Comparison of ENCODE assay signal across 23 cellular contexts in genomic region chr17:57806083-57806830, GRCh38. TPM values are rescaled to one million over a fixed set of nuclear protein-coding genes. Genes with fewer than 3 reads are reported as not detected.
DNase-seq lines count a peak whose midpoint lies in the region; TF ChIP-seq lines count a peak whose summit lies in the region.
"Had no signal": no experiment of that assay in that cellular context is flagged by ENCODE, and none has a peak within 500 bp of the region (broad histone marks: within the 10 kb centered on the region; RNA-seq: fewer than 3 reads in every experiment).

No MANE protein-coding gene starts in this region.

- H4K8ac ChIP-seq in mesenchymal stem cell (ENCODE audit: low read length), result no peak overlapping the region

- H3K9me3 Mint-ChIP-seq in type B pancreatic cell, result peaks cover 8% of the 10 kb centered on the region
- H3K9me3 Mint-ChIP-seq: activated CD4-positive, alpha-beta T cell treated with anti-CD3 and anti-CD28 coated beads, Interleukin-2, amount 10 ng/mL, durations not matched to agents 24 days and 14 days; natural killer cell treated with Interleukin-12 subunit alpha and Interleukin-12 subunit beta and Interleukin-15 and Interleukin-18, amount 100 ng/mL, for 72 hours; T-helper 2 cell treated with Interferon-gamma antibody and Interleukin-4, amounts not matched to agents 5 μg/mL and 100 μg/mL, for 36 hours had no signal

- H3K4me1 Mint-ChIP-seq in type B pancreatic cell (ENCODE audit: unreplicated experiment), result peaks cover 37% of the 10 kb centered on the region
- H3K4me1 Mint-ChIP-seq: activated CD4-positive, alpha-beta T cell treated with anti-CD3 and anti-CD28 coated beads, Interleukin-2, amount 10 ng/mL, durations not matched to agents 24 days and 14 days had no signal

- H3K27me3 ChIP-seq in WERI-Rb-1 (ENCODE audit: insufficient read depth, low read depth, severe bottlenecking), result no peaks in the 10 kb centered on the region
- H3K27me3 ChIP-seq in mesenchymal stem cell (ENCODE audit: control insufficient read depth in 1 of 2, insufficient read depth in 1 of 2, low read length in 2 of 2), result peaks cover 30 to 76% of the 10 kb centered on the region in 2 experiments
- no peaks in the 10 kb centered on the region for H3K27me3 ChIP-seq in sigmoid colon
- H3K27me3 ChIP-seq: MG63, tibial nerve had no signal

- H3K4me2 ChIP-seq in mesenchymal stem cell (ENCODE audit: low read length, poor library complexity, severe bottlenecking), result no peak overlapping the region

- peak in 2 of 3 experiments; percentile 48 to 79 for DNase-seq in NCI-H1417 (lab: John Stamatoyannopoulos, UW)
- peak; percentile 90 for DNase-seq in NCI-H2171 treated with DMSO at 0.1 percent for 48 hours (lab: John Stamatoyannopoulos, UW)
- peak; percentile 77 for DNase-seq in WERI-Rb-1
- DNase-seq in type B pancreatic cell (ENCODE audit: extremely low spot score, unreplicated experiment), result no peak
- DNase-seq in cerebellar cortex (ENCODE audit: low spot score), result no peak
- no peak for DNase-seq in mesenchymal stem cell
- no peak for DNase-seq in sigmoid colon
- DNase-seq: activated CD4-positive, alpha-beta T cell treated with anti-CD3 and anti-CD28 coated beads, Interleukin-2, amount 10 ng/mL, durations not matched to agents 24 days and 14 days; activated naive CD4-positive, alpha-beta T cell treated with anti-CD3 and anti-CD28 coated beads, Interleukin-2, amount 10 ng/mL, durations not matched to agents 7 days and 5 days; activated T-cell treated with anti-CD3 and anti-CD28 coated beads, Interleukin-2, amount 50 U/mL, for 48 hours; amygdala; CD4-positive, alpha-beta memory T cell; kidney; MG63; NCI-H2029 treated with DMSO at 0.1 percent for 48 hours; NCI-H510A treated with DMSO at 0.1 percent for 48 hours; posterior cingulate gyrus; stimulated activated CD8-positive, alpha-beta memory T cell treated with anti-CD3 and anti-CD28 coated beads, Interleukin-4, amount 100 ng/mL, for 48 hours had no signal

- no peak overlapping the region for H3K23ac ChIP-seq in mesenchymal stem cell (ENCODE audit: low read length in 2 of 2)

- H3K36me3 ChIP-seq in WERI-Rb-1, result no peaks in the 10 kb centered on the region
- H3K36me3 ChIP-seq in mesenchymal stem cell (ENCODE audit: control insufficient read depth in 1 of 2, insufficient read depth in 2 of 2, low read depth in 1 of 2, low read length in 2 of 2), result no peaks in the 10 kb centered on the region
- no peaks in the 10 kb centered on the region for H3K36me3 ChIP-seq in sigmoid colon
- H3K36me3 ChIP-seq: MG63, tibial nerve had no signal

- no peak overlapping the region for H4K91ac ChIP-seq in mesenchymal stem cell (ENCODE audit: low read length)

- no peak overlapping the region for H3K18ac ChIP-seq in mesenchymal stem cell (ENCODE audit: low read depth in 1 of 2, low read length in 2 of 2)

- peaks cover 39% of the 10 kb centered on the region for H3K27me3 Mint-ChIP-seq in type B pancreatic cell

- no peak for TF ChIP-seq EP300 in sigmoid colon (IDR thresholded peaks at IDR 0.05)

- no peak overlapping the region for H3K27ac Mint-ChIP-seq in type B pancreatic cell
- H3K27ac Mint-ChIP-seq: activated CD4-positive, alpha-beta T cell treated with anti-CD3 and anti-CD28 coated beads, Interleukin-2, amount 10 ng/mL, durations not matched to agents 24 days and 14 days; activated naive CD4-positive, alpha-beta T cell treated with anti-CD3 and anti-CD28 coated beads, Interleukin-2, amount 10 ng/mL, durations not matched to agents 7 days and 5 days; natural killer cell treated with Interleukin-12 subunit alpha and Interleukin-12 subunit beta and Interleukin-15 and Interleukin-18, amount 100 ng/mL, for 72 hours; T-helper 2 cell treated with Interferon-gamma antibody and Interleukin-4, amounts not matched to agents 5 μg/mL and 100 μg/mL, for 36 hours had no signal

- no peaks in the 10 kb centered on the region for H3K79me1 ChIP-seq in mesenchymal stem cell (replicated peaks; ENCODE audit: low read length, poor library complexity, severe bottlenecking)

- no peak overlapping the region for H2BK120ac ChIP-seq in mesenchymal stem cell (ENCODE audit: low read depth, low read length)

- H3K27ac ChIP-seq in WERI-Rb-1 (peak overlapping the region; percentile 95), mesenchymal stem cell (ENCODE audit: low read length, poor library complexity, severe bottlenecking) (no peak overlapping the region), sigmoid colon (no peak overlapping the region)
- H3K27ac ChIP-seq: tibial nerve, VCaP had no signal

- no peak overlapping the region for H2BK12ac ChIP-seq in mesenchymal stem cell (ENCODE audit: low read length in 2 of 2)

- no peak overlapping the region for H2AFZ ChIP-seq in mesenchymal stem cell (ENCODE audit: low read depth, low read length)

- H2AK5ac ChIP-seq in mesenchymal stem cell (ENCODE audit: low read length, severe bottlenecking), result no peak overlapping the region

- WGBS in mesenchymal stem cell, result 72% methylated on average over 3 of the region's 5 CpGs
- WGBS in sigmoid colon, 2 donors, result 51 to 62% methylated on average over 5 of the region's 5 CpGs

- no peak overlapping the region for H3K9ac ChIP-seq in mesenchymal stem cell (ENCODE audit: low read length)

- H3K4me3 ChIP-seq in WERI-Rb-1 (ENCODE audit: low read depth, low read length) (no peak overlapping the region), mesenchymal stem cell (ENCODE audit: insufficient read depth in 1 of 2, low read depth in 1 of 2, low read length in 2 of 2) (no peak overlapping the region), sigmoid colon (no peak overlapping the region)
- H3K4me3 ChIP-seq: K562, MG63, tibial nerve had no signal

- H3K14ac ChIP-seq in mesenchymal stem cell (ENCODE audit: low read length in 2 of 2), result no peak overlapping the region

- H3K4me3 Mint-ChIP-seq in type B pancreatic cell, result no peak overlapping the region
- H3K4me3 Mint-ChIP-seq: activated CD4-positive, alpha-beta T cell treated with anti-CD3 and anti-CD28 coated beads, Interleukin-2, amount 10 ng/mL, durations not matched to agents 24 days and 14 days; activated naive CD4-positive, alpha-beta T cell treated with anti-CD3 and anti-CD28 coated beads, Interleukin-2, amount 10 ng/mL, durations not matched to agents 7 days and 5 days; CD4-positive, alpha-beta memory T cell; natural killer cell treated with Interleukin-12 subunit alpha and Interleukin-12 subunit beta and Interleukin-15 and Interleukin-18, amount 100 ng/mL, for 72 hours; T-helper 2 cell treated with Interferon-gamma antibody and Interleukin-4, amounts not matched to agents 5 μg/mL and 100 μg/mL, for 36 hours had no signal

- no peaks in the 10 kb centered on the region for H3K36me3 Mint-ChIP-seq in type B pancreatic cell
- H3K36me3 Mint-ChIP-seq: activated naive CD4-positive, alpha-beta T cell treated with anti-CD3 and anti-CD28 coated beads, Interleukin-2, amount 10 ng/mL, durations not matched to agents 7 days and 5 days had no signal

- TF ChIP-seq CTCF in WERI-Rb-1 (IDR thresholded peaks at IDR 0.05; ENCODE audit: low read depth, low read length) (no peak), type B pancreatic cell (conservative IDR thresholded peaks at IDR 0.05) (no peak), sigmoid colon (IDR thresholded peaks at IDR 0.05) (no peak)

- intact Hi-C loops in sigmoid colon (cut with DNase I), result no loop called here

- peaks cover 7% of the 10 kb centered on the region for H3K4me1 ChIP-seq in mesenchymal stem cell (ENCODE audit: control insufficient read depth, insufficient read depth, low read depth, low read length)
- H3K4me1 ChIP-seq in sigmoid colon, result peaks cover 0 to 10% (median 9%) of the 10 kb centered on the region in 4 donors

- H2BK5ac ChIP-seq in mesenchymal stem cell (ENCODE audit: low read depth, low read length, poor library complexity, severe bottlenecking), result no peak overlapping the region

- H2BK15ac ChIP-seq in mesenchymal stem cell (ENCODE audit: low read depth, poor library complexity, severe bottlenecking), result no peak overlapping the region

- H3K4ac ChIP-seq in mesenchymal stem cell (ENCODE audit: low read depth in 1 of 2, low read length in 2 of 2), result no peak overlapping the region

- H3K9me3 ChIP-seq in WERI-Rb-1 (ENCODE audit: severe bottlenecking) (peaks cover 20% of the 10 kb centered on the region), mesenchymal stem cell (ENCODE audit: control insufficient read depth, low read length) (peaks cover 3% of the 10 kb centered on the region), sigmoid colon (peaks cover 0 to 2% (median 0%) of the 10 kb centered on the region in 4 donors)
- H3K9me3 ChIP-seq: MG63 had no signal

- no peak for TF ChIP-seq POLR2A in sigmoid colon (IDR thresholded peaks at IDR 0.05)

RNA-seq across cellular contexts. Expression of gene MRPS23, which starts 43.6 kb away (rescaled TPM):
- 35.5 and 46.9 TPM in 2 replicates for total RNA-seq in type B pancreatic cell (ENCODE audit: low replicate concordance)
- polyA plus RNA-seq in mesenchymal stem cell (2013, experiment 1 of 2), result 23.0 TPM
- 21.0 TPM for polyA plus RNA-seq in mesenchymal stem cell (2013, experiment 2 of 2)
- total RNA-seq in sigmoid colon, result 10 to 100 TPM in 3 of 4 donors, 1 to 10 TPM in 1; 9.5 to 15.1 (median 13.3) TPM
- 10 to 100 TPM; 16.6 to 43.9 (median 17.4) TPM for polyA plus RNA-seq in sigmoid colon

Comparison
In these comparisons a context has a peak if more than half of its experiments do, and no peak if none do; other contexts are left out.
1. DNase-seq: peak in NCI-H1417 (2 of 3), NCI-H2171 treated with DMSO at 0.1 percent for 48 hours (single experiment) and WERI-Rb-1 (single experiment); none in type B pancreatic cell (single experiment), cerebellar cortex (single experiment), mesenchymal stem cell (single experiment) and sigmoid colon (single experiment).